ENCODE assay signal across 8 cellular contexts in the genomic region with DNA sequence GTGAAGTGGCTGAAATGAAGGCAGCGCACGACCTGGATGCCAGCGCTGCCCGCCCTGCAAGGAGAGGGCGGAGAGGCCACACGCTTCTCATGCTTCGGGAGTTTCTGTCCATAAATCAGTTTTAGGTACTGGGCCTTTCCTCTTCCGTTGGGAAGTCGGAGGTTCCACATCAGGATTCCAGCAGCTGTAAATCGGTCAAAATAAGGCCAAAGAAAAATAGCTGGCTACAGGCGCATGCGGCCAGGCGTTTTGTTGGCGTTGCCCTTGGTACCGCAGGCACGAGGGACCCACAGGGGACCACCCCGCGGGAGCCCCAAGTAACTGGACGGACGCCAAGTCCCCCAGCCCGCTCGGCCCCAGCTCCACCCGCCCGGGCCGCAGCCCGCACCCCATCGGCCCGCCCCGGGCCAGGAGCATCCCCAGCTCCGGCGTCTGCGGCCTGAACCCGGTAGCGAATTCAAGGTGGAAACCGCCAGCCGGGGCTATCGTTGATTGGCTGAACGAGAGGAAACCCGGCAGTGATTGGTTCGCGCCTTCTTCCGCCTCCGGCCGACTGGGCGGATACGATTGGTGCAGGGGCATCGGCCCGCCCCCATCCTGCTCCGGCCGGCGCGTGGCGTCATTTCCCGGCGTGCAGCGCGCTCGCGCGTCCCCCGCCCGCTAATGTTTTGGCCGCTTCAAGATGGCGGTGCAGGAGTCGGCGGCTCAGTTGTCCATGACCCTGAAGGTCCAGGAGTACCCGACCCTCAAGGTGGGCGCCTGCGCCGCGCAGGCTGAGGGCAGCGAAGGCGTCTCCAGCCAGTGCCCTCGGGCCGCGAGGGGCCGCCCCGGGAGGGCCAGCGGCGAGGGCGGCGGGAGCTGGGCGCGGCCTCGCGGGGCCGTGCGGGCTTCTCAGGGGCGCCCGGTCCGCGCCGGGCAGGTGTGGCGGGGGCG. TPM values are rescaled to one million over a fixed set of nuclear protein-coding genes. Genes with fewer than 3 reads are reported as not detected.
DNase-seq lines count a peak whose midpoint lies in the region; ATAC-seq and TF ChIP-seq lines count a peak whose summit lies in the region.

A gene (plus strand): TSS at position 660 of the 933 bp plus-strand sequence. CDS start 23 bp downstream, at position 683.

- POLR2A ChIA-PET in AG04450 (lab: Yijun Ruan, JAX), result interaction anchor here (2.7 kb wide), 1 partner anchor 20 kb away, joined by 17 read pairs; no protein-coding TSS in a partner anchor
- POLR2A ChIA-PET in WTC11 (lab: Charles Lee), result interaction anchor here (0.7 to 1.7 kb wide), 5 partner anchors 19 to 131 kb away, joined by 3 to 13 read pairs (median 3); a partner anchor contains a TSS

- TF ChIP-seq CTCF in AG04450 (IDR thresholded peaks at IDR 0.05; ENCODE audit: low read depth, low read length) (no peak), WTC11 (IDR thresholded peaks at IDR 0.05) (no peak), cardiac fibroblast (IDR thresholded peaks at IDR 0.05; ENCODE audit: low read depth, low read length) (no peak), smooth muscle cell (IDR thresholded peaks at IDR 0.05; ENCODE audit: borderline replicate concordance, insufficient read depth, poor library complexity, severe bottlenecking) (no peak)

- ATAC-seq in GM18909 (IDR thresholded peaks at IDR 0.05; ENCODE audit: poor library complexity, unreplicated experiment) (peak; percentile 93), HG03175 (IDR thresholded peaks at IDR 0.05; ENCODE audit: unreplicated experiment) (peak; percentile 95), WTC11 (peak; percentile 96)

- peaks cover 45% of the 10 kb centered on the region for H3K79me2 ChIP-seq in smooth muscle cell (ENCODE audit: low read depth)

- H3K4me1 Mint-ChIP-seq in WTC11, result peaks cover 39% of the 10 kb centered on the region

- H3K9ac ChIP-seq in smooth muscle cell (ENCODE audit: low read depth), result peak within 1 kb of the TSS; percentile 92

- DNase-seq in AG04450 (ENCODE audit: low read depth, low spot score) (peak; percentile 84), NCI-H226 (peak; percentile 89), WTC11 (ENCODE audit: low spot score) (peak; percentile 98), cardiac fibroblast (ENCODE audit: low read depth in 2 of 2) (peak; percentile 96 to 97), iPS-NIHi7 (ENCODE audit: extremely low spot score) (peak; percentile 100), smooth muscle cell (lab: John Stamatoyannopoulos, UW; ENCODE audit: unreplicated experiment) (peak; percentile 88)

- peak within 1 kb of the TSS; percentile 97 for H3K4me3 Mint-ChIP-seq in WTC11

- peaks cover 9% of the 10 kb centered on the region; the same call in 1 of the 2 replicates for H3K9me3 ChIP-seq in AG04450 (ENCODE audit: control insufficient read depth, insufficient read depth, low read length)
- no peaks in the 10 kb centered on the region for H3K9me3 ChIP-seq in smooth muscle cell (replicated peaks; ENCODE audit: low read depth)

- peak within 1 kb of the TSS; percentile 94 for H3K4me2 ChIP-seq in smooth muscle cell

- no peaks in the 10 kb centered on the region for H3F3A ChIP-seq in smooth muscle cell (ENCODE audit: low read depth)

- H3K36me3 Mint-ChIP-seq in WTC11, result peaks cover 5% of the 10 kb centered on the region

- no peaks in the 10 kb centered on the region for H3K27me3 ChIP-seq in AG04450 (ENCODE audit: control insufficient read depth, insufficient read depth, low read length)
- no peaks in the 10 kb centered on the region for H3K27me3 ChIP-seq in smooth muscle cell (ENCODE audit: low read depth)

- H3K27ac Mint-ChIP-seq in WTC11, result peak within 1 kb of the TSS; percentile 97

- H3K4me3 ChIP-seq in AG04450 (ENCODE audit: low read depth, low read length) (peak within 1 kb of the TSS; percentile 79), cardiac fibroblast (replicated peaks in 1 of 2; ENCODE audit: low read depth in 2 of 2, low read length in 2 of 2) (peak within 1 kb of the TSS; percentile 71 to 86), smooth muscle cell (peak within 1 kb of the TSS; percentile 72)

- H3K27me3 Mint-ChIP-seq in WTC11 (ENCODE audit: low read depth), result peaks cover 10% of the 10 kb centered on the region

- WGBS in smooth muscle cell (ENCODE audit: low lambda C conversion rate), result 1% methylated on average over 81 of the region's 95 CpGs

- CTCF ChIA-PET in AG04450 (lab: Charles Lee), result no interaction called here
- CTCF ChIA-PET in WTC11 (lab: Charles Lee), result interaction anchor here (0.5 to 1.6 kb wide), 7 partner anchors 18 to 590 kb away, joined by 3 to 4 read pairs (median 4); a partner anchor contains a TSS

- peaks cover 12% of the 10 kb centered on the region for H3K4me1 ChIP-seq in smooth muscle cell (ENCODE audit: low read depth)

- peaks cover 43% of the 10 kb centered on the region for H4K20me1 ChIP-seq in smooth muscle cell (ENCODE audit: low read depth)

- peak within 1 kb of the TSS; percentile 48 for H2AFZ ChIP-seq in smooth muscle cell (ENCODE audit: low read depth)

- peak within 1 kb of the TSS; percentile 70 for H3K27ac ChIP-seq in AG04450 (ENCODE audit: low read depth, low read length)
- peak within 1 kb of the TSS; percentile 65 for H3K27ac ChIP-seq in smooth muscle cell (ENCODE audit: low read depth)

- H3K36me3 ChIP-seq in smooth muscle cell (ENCODE audit: low read depth), result no peaks in the 10 kb centered on the region

- H3K9me3 Mint-ChIP-seq in WTC11, result peaks cover 24% of the 10 kb centered on the region

TF ChIP-seq in WTC11, 78 proteins besides CTCF, POLR2A, EP300 and RAD21 (continues in another document):
- TF ChIP-seq, protein P1, sequence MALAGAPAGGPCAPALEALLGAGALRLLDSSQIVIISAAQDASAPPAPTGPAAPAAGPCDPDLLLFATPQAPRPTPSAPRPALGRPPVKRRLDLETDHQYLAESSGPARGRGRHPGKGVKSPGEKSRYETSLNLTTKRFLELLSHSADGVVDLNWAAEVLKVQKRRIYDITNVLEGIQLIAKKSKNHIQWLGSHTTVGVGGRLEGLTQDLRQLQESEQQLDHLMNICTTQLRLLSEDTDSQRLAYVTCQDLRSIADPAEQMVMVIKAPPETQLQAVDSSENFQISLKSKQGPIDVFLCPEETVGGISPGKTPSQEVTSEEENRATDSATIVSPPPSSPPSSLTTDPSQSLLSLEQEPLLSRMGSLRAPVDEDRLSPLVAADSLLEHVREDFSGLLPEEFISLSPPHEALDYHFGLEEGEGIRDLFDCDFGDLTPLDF (CRISPR knock-in tag; IDR thresholded peaks at IDR 0.05), result no peak
- TF ChIP-seq, protein P2, sequence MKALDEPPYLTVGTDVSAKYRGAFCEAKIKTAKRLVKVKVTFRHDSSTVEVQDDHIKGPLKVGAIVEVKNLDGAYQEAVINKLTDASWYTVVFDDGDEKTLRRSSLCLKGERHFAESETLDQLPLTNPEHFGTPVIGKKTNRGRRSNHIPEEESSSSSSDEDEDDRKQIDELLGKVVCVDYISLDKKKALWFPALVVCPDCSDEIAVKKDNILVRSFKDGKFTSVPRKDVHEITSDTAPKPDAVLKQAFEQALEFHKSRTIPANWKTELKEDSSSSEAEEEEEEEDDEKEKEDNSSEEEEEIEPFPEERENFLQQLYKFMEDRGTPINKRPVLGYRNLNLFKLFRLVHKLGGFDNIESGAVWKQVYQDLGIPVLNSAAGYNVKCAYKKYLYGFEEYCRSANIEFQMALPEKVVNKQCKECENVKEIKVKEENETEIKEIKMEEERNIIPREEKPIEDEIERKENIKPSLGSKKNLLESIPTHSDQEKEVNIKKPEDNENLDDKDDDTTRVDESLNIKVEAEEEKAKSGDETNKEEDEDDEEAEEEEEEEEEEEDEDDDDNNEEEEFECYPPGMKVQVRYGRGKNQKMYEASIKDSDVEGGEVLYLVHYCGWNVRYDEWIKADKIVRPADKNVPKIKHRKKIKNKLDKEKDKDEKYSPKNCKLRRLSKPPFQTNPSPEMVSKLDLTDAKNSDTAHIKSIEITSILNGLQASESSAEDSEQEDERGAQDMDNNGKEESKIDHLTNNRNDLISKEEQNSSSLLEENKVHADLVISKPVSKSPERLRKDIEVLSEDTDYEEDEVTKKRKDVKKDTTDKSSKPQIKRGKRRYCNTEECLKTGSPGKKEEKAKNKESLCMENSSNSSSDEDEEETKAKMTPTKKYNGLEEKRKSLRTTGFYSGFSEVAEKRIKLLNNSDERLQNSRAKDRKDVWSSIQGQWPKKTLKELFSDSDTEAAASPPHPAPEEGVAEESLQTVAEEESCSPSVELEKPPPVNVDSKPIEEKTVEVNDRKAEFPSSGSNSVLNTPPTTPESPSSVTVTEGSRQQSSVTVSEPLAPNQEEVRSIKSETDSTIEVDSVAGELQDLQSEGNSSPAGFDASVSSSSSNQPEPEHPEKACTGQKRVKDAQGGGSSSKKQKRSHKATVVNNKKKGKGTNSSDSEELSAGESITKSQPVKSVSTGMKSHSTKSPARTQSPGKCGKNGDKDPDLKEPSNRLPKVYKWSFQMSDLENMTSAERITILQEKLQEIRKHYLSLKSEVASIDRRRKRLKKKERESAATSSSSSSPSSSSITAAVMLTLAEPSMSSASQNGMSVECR (CRISPR knock-in tag; IDR thresholded peaks at IDR 0.05; ENCODE audit: borderline replicate concordance), result peak; percentile 86; the same call in 1 of the 2 replicates
- TF ChIP-seq, protein P3, sequence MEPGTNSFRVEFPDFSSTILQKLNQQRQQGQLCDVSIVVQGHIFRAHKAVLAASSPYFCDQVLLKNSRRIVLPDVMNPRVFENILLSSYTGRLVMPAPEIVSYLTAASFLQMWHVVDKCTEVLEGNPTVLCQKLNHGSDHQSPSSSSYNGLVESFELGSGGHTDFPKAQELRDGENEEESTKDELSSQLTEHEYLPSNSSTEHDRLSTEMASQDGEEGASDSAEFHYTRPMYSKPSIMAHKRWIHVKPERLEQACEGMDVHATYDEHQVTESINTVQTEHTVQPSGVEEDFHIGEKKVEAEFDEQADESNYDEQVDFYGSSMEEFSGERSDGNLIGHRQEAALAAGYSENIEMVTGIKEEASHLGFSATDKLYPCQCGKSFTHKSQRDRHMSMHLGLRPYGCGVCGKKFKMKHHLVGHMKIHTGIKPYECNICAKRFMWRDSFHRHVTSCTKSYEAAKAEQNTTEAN (CRISPR knock-in tag; IDR thresholded peaks at IDR 0.05), result peak; percentile 46; the same call in 1 of the 2 replicates
- TF ChIP-seq, protein P4, sequence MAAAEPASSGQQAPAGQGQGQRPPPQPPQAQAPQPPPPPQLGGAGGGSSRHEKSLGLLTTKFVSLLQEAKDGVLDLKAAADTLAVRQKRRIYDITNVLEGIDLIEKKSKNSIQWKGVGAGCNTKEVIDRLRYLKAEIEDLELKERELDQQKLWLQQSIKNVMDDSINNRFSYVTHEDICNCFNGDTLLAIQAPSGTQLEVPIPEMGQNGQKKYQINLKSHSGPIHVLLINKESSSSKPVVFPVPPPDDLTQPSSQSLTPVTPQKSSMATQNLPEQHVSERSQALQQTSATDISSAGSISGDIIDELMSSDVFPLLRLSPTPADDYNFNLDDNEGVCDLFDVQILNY (CRISPR knock-in tag; IDR thresholded peaks at IDR 0.05), result 0 out of 2 replicates have a peak, but pooled peaks have one; percentile 38

RNA-seq across cellular contexts. Expression of the gene that starts here (rescaled TPM):
- polyA plus RNA-seq in AG04450 (2011; rRNA removed), result 73.3 and 77.6 TPM in 2 replicates
- polyA minus RNA-seq in AG04450 (2011; rRNA and poly(A)+ RNA removed), result 41.7 and 58.2 TPM in 2 replicates
- total RNA-seq in WTC11 (2021), result 66.9 to 86.9 TPM (median 79.8 TPM) in 3 replicates
- total RNA-seq in smooth muscle cell, result 40.8 and 48.2 TPM in 2 replicates
- 48.0 and 60.9 TPM in 2 replicates for polyA plus RNA-seq in smooth muscle cell

Comparison
In these comparisons a context has a peak if more than half of its experiments do, and no peak if none do; other contexts are left out.
1. Peak in every context shown above with its lines: DNase-seq, ATAC-seq, H3K4me3 ChIP-seq and H3K27ac ChIP-seq.